8 cellular contexts compared by ENCODE assay signal in genomic region chr13:52324831-52325230, GRCh38.
DNase-seq lines count a peak whose midpoint lies in the region; ATAC-seq, FAIRE-seq and TF ChIP-seq lines count a peak whose summit lies in the region.
"Not testable (repeated sequence)": the region's sequence is repeated elsewhere in the genome, so short reads cannot be mapped to it uniquely, and the experiment has no call there.

No MANE protein-coding gene starts in this region.

- FAIRE-seq in GM12891 (lab: Jason Lieb, UNC) = peak; percentile 82

- not testable (repeated sequence) for DNase-seq in GM12891 (ENCODE audit: insufficient read length, low spot score); stimulated activated naive B cell treated with anti-CD40 and anti-IgM and Interleukin-4, amounts not matched to agents 10 μg/mL and 1 μg/mL and 100 μg/mL, for 72 hours
- peak; percentile 38 for DNase-seq in activated CD4-positive, alpha-beta T cell treated with anti-CD3 and anti-CD28 coated beads, Interleukin-2, amount 10 ng/mL, durations not matched to agents 24 days and 14 days

- H3K27ac Mint-ChIP-seq in activated CD4-positive, alpha-beta T cell treated with anti-CD3 and anti-CD28 coated beads, Interleukin-2, amount 10 ng/mL, durations not matched to agents 24 days and 14 days; stimulated activated naive B cell treated with anti-CD40 and anti-IgM and Interleukin-4, amounts not matched to agents 10 μg/mL and 1 μg/mL and 100 μg/mL, for 72 hours: not testable (repeated sequence)

- TF ChIP-seq POLR2A in GM12891 (IDR thresholded peaks at IDR 0.05; ENCODE audit: low read depth, low read length) = not testable (repeated sequence)

- H3K36me3 Mint-ChIP-seq in activated CD4-positive, alpha-beta T cell treated with anti-CD3 and anti-CD28 coated beads, Interleukin-2, amount 10 ng/mL, durations not matched to agents 24 days and 14 days (ENCODE audit: low read depth); stimulated activated naive B cell treated with anti-CD40 and anti-IgM and Interleukin-4, amounts not matched to agents 10 μg/mL and 1 μg/mL and 100 μg/mL, for 72 hours: not testable (repeated sequence)

- H3K9me3 Mint-ChIP-seq in activated CD4-positive, alpha-beta T cell treated with anti-CD3 and anti-CD28 coated beads, Interleukin-2, amount 10 ng/mL, durations not matched to agents 24 days and 14 days; stimulated activated naive B cell treated with anti-CD40 and anti-IgM and Interleukin-4, amounts not matched to agents 10 μg/mL and 1 μg/mL and 100 μg/mL, for 72 hours: not testable (repeated sequence)

- intact Hi-C loops in activated CD4-positive, alpha-beta T cell treated with anti-CD3 and anti-CD28 coated beads, Interleukin-2, amount 10 ng/mL, durations not matched to agents 24 days and 14 days (cut with micrococcal nuclease) = not testable (repeated sequence)

- H3K4me1 Mint-ChIP-seq in activated CD4-positive, alpha-beta T cell treated with anti-CD3 and anti-CD28 coated beads, Interleukin-2, amount 10 ng/mL, durations not matched to agents 24 days and 14 days; stimulated activated naive B cell treated with anti-CD40 and anti-IgM and Interleukin-4, amounts not matched to agents 10 μg/mL and 1 μg/mL and 100 μg/mL, for 72 hours: not testable (repeated sequence)

- H3K4me3 Mint-ChIP-seq in activated CD4-positive, alpha-beta T cell treated with anti-CD3 and anti-CD28 coated beads, Interleukin-2, amount 10 ng/mL, durations not matched to agents 24 days and 14 days; stimulated activated naive B cell treated with anti-CD40 and anti-IgM and Interleukin-4, amounts not matched to agents 10 μg/mL and 1 μg/mL and 100 μg/mL, for 72 hours: not testable (repeated sequence)

- ATAC-seq in GM18868 (IDR thresholded peaks at IDR 0.05; ENCODE audit: unreplicated experiment) (peak; percentile 38), GM19372 (IDR thresholded peaks at IDR 0.05; ENCODE audit: low read depth, unreplicated experiment) (peak; percentile 61), GM21619 (IDR thresholded peaks at IDR 0.05; ENCODE audit: unreplicated experiment) (peak; percentile 88), HG02981 (IDR thresholded peaks at IDR 0.05; ENCODE audit: unreplicated experiment) (peak; percentile 82), HG03520 (IDR thresholded peaks at IDR 0.05; ENCODE audit: unreplicated experiment) (peak; percentile 69)
- peak; percentile 81 to 86 for ATAC-seq in stimulated activated naive B cell treated with anti-CD40 and anti-IgM and Interleukin-4, amounts not matched to agents 10 μg/mL and 1 μg/mL and 100 μg/mL, for 72 hours (replicated peaks)

- peaks cover 14% of the 10 kb centered on the region for H3K27me3 Mint-ChIP-seq in activated CD4-positive, alpha-beta T cell treated with anti-CD3 and anti-CD28 coated beads, Interleukin-2, amount 10 ng/mL, durations not matched to agents 24 days and 14 days
- not testable (repeated sequence) for H3K27me3 Mint-ChIP-seq in stimulated activated naive B cell treated with anti-CD40 and anti-IgM and Interleukin-4, amounts not matched to agents 10 μg/mL and 1 μg/mL and 100 μg/mL, for 72 hours

Comparison
In these comparisons a context has a peak if more than half of its experiments do, and no peak if none do; other contexts are left out.
1. ATAC-seq: peak in every context shown above with its lines; median percentile 88 in GM21619; 84 in stimulated activated naive B cell treated with anti-CD40 and anti-IgM and Interleukin-4, amounts not matched to agents 10 μg/mL and 1 μg/mL and 100 μg/mL, for 72 hours; 82 in HG02981; 69 in HG03520; 61 in GM19372; 38 in GM18868.